ENCODE assay signal across 1 cellular context in the genomic region with DNA sequence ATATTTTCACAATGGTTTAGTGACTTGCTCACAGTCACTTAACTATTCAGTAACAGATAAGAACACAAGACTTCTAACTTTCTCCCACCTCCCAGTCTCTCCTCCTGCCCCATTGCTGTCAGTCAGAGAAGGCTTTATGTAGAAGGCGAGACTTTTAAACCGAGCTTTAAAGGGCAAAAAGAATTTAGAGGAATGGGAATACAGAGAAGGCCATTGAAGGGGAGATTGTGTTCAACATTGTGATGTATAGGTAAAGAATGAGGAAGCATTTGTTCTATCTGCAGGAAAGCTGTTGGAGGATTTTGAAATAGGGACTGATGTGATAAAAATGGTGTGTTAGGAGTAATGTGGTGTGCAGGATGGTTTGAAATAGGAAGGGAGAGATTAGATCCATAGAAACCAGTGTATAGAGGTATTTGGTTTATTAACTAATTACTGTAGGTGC.
TF ChIP-seq lines count a peak whose summit lies in the region.

No MANE protein-coding gene starts in this region.

TF ChIP-seq in K562, 482 proteins besides CTCF, POLR2A, EP300 and RAD21 (continued from another document):
- TF ChIP-seq, protein P1, sequence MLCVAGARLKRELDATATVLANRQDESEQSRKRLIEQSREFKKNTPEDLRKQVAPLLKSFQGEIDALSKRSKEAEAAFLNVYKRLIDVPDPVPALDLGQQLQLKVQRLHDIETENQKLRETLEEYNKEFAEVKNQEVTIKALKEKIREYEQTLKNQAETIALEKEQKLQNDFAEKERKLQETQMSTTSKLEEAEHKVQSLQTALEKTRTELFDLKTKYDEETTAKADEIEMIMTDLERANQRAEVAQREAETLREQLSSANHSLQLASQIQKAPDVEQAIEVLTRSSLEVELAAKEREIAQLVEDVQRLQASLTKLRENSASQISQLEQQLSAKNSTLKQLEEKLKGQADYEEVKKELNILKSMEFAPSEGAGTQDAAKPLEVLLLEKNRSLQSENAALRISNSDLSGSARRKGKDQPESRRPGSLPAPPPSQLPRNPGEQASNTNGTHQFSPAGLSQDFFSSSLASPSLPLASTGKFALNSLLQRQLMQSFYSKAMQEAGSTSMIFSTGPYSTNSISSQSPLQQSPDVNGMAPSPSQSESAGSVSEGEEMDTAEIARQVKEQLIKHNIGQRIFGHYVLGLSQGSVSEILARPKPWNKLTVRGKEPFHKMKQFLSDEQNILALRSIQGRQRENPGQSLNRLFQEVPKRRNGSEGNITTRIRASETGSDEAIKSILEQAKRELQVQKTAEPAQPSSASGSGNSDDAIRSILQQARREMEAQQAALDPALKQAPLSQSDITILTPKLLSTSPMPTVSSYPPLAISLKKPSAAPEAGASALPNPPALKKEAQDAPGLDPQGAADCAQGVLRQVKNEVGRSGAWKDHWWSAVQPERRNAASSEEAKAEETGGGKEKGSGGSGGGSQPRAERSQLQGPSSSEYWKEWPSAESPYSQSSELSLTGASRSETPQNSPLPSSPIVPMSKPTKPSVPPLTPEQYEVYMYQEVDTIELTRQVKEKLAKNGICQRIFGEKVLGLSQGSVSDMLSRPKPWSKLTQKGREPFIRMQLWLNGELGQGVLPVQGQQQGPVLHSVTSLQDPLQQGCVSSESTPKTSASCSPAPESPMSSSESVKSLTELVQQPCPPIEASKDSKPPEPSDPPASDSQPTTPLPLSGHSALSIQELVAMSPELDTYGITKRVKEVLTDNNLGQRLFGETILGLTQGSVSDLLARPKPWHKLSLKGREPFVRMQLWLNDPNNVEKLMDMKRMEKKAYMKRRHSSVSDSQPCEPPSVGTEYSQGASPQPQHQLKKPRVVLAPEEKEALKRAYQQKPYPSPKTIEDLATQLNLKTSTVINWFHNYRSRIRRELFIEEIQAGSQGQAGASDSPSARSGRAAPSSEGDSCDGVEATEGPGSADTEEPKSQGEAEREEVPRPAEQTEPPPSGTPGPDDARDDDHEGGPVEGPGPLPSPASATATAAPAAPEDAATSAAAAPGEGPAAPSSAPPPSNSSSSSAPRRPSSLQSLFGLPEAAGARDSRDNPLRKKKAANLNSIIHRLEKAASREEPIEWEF (CRISPR knock-in tag; IDR thresholded peaks at IDR 0.05) = no peak
- TF ChIP-seq BMI1 (IDR thresholded peaks at IDR 0.05; ENCODE audit: low read length) (no peak), TRIM24 (IDR thresholded peaks at IDR 0.05) (peak; percentile 64 to 78; a peak in 3 of 4 replicates), POLR3A (IDR thresholded peaks at IDR 0.05; ENCODE audit: borderline replicate concordance, extremely low read depth, insufficient read depth, insufficient read length) (no peak), CBX3 (IDR thresholded peaks at IDR 0.05; ENCODE audit: borderline replicate concordance in 1 of 2, low read length in 2 of 2) (no peak)
- TF ChIP-seq, protein P2, sequence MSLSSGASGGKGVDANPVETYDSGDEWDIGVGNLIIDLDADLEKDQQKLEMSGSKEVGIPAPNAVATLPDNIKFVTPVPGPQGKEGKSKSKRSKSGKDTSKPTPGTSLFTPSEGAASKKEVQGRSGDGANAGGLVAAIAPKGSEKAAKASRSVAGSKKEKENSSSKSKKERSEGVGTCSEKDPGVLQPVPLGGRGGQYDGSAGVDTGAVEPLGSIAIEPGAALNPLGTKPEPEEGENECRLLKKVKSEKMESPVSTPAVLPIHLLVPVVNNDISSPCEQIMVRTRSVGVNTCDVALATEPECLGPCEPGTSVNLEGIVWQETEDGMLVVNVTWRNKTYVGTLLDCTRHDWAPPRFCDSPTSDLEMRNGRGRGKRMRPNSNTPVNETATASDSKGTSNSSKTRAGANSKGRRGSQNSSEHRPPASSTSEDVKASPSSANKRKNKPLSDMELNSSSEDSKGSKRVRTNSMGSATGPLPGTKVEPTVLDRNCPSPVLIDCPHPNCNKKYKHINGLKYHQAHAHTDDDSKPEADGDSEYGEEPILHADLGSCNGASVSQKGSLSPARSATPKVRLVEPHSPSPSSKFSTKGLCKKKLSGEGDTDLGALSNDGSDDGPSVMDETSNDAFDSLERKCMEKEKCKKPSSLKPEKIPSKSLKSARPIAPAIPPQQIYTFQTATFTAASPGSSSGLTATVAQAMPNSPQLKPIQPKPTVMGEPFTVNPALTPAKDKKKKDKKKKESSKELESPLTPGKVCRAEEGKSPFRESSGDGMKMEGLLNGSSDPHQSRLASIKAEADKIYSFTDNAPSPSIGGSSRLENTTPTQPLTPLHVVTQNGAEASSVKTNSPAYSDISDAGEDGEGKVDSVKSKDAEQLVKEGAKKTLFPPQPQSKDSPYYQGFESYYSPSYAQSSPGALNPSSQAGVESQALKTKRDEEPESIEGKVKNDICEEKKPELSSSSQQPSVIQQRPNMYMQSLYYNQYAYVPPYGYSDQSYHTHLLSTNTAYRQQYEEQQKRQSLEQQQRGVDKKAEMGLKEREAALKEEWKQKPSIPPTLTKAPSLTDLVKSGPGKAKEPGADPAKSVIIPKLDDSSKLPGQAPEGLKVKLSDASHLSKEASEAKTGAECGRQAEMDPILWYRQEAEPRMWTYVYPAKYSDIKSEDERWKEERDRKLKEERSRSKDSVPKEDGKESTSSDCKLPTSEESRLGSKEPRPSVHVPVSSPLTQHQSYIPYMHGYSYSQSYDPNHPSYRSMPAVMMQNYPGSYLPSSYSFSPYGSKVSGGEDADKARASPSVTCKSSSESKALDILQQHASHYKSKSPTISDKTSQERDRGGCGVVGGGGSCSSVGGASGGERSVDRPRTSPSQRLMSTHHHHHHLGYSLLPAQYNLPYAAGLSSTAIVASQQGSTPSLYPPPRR (CRISPR knock-in tag; IDR thresholded peaks at IDR 0.05; ENCODE audit: borderline replicate concordance) = no peak
- TF ChIP-seq, protein P3, sequence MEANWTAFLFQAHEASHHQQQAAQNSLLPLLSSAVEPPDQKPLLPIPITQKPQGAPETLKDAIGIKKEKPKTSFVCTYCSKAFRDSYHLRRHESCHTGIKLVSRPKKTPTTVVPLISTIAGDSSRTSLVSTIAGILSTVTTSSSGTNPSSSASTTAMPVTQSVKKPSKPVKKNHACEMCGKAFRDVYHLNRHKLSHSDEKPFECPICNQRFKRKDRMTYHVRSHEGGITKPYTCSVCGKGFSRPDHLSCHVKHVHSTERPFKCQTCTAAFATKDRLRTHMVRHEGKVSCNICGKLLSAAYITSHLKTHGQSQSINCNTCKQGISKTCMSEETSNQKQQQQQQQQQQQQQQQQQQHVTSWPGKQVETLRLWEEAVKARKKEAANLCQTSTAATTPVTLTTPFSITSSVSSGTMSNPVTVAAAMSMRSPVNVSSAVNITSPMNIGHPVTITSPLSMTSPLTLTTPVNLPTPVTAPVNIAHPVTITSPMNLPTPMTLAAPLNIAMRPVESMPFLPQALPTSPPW (CRISPR knock-in tag; IDR thresholded peaks at IDR 0.05) = peak; percentile 4; the same call in 1 of the 2 replicates
